In genomic region chr20:38882600-38882999, GRCh38 we compare ENCODE assay signal across 12 cellular contexts. TPM values are rescaled to one million over a fixed set of nuclear protein-coding genes. Genes with fewer than 3 reads are reported as not detected.
DNase-seq lines count a peak whose midpoint lies in the region; ATAC-seq and TF ChIP-seq lines count a peak whose summit lies in the region.
"Had no signal": no experiment of that assay in that cellular context is flagged by ENCODE, and none has a peak within 500 bp of the region (broad histone marks: within the 10 kb centered on the region; RNA-seq: fewer than 3 reads in every experiment).

No MANE protein-coding gene starts in this region.

- no peak overlapping the region for H3K9ac ChIP-seq in BLaER1

- peaks cover 50% of the 10 kb centered on the region for H4K20me1 ChIP-seq in BLaER1

- WGBS in right cardiac atrium = 70% methylated on average over 2 of the region's 2 CpGs

- H3K27me3 Mint-ChIP-seq in CD4-positive, alpha-beta memory T cell = no peaks in the 10 kb centered on the region
- H3K27me3 Mint-ChIP-seq in activated CD4-positive, alpha-beta memory T cell treated with anti-CD3 and anti-CD28 coated beads, Interleukin-2, amount 10 ng/mL, durations not matched to agents 7 days and 5 days = no peaks in the 10 kb centered on the region
- peaks cover 6% of the 10 kb centered on the region for H3K27me3 Mint-ChIP-seq in endothelial cell (ENCODE audit: unreplicated experiment)

- POLR2A ChIA-PET in CD4-positive, alpha-beta memory T cell (lab: Charles Lee; ENCODE audit: partially characterized antibody) = interaction anchor here (0.8 to 2.4 kb wide), 5 partner anchors 8 to 77 kb away, joined by 3 to 11 read pairs (median 7); partner anchors contain the start of gene PPP1R16B
- POLR2A ChIA-PET in activated CD4-positive, alpha-beta memory T cell treated with anti-CD3 and anti-CD28 coated beads, Interleukin-2, amount 10 ng/mL, durations not matched to agents 7 days and 5 days (lab: Charles Lee) = interaction anchor here (1.0 to 1.6 kb wide), 2 partner anchors 10 to 77 kb away, joined by 3 to 4 read pairs; partner anchors contain the start of gene PPP1R16B

- ATAC-seq in GM21526 (IDR thresholded peaks at IDR 0.05; ENCODE audit: low FRiP score, unreplicated experiment) = no peak
- ATAC-seq in right cardiac atrium = no peak

- H3K27ac ChIP-seq in BLaER1 (peak overlapping the region; percentile 48; the same call in 1 of the 2 replicates), uterus (no peak overlapping the region), right cardiac atrium (ENCODE audit: low read length) (no peak overlapping the region)
- peak overlapping the region; percentile 13 for H3K27ac ChIP-seq in CD4-positive, alpha-beta memory T cell (ENCODE audit: low read depth, low read length)
- H3K27ac ChIP-seq: WERI-Rb-1 had no signal

- peaks cover 58% of the 10 kb centered on the region for H3K4me1 ChIP-seq in BLaER1
- H3K4me1 ChIP-seq in CD4-positive, alpha-beta memory T cell (ENCODE audit: insufficient read depth, low read length) = peaks cover 54% of the 10 kb centered on the region
- H3K4me1 ChIP-seq in uterus = no peaks in the 10 kb centered on the region
- peaks cover 2% of the 10 kb centered on the region for H3K4me1 ChIP-seq in right cardiac atrium (ENCODE audit: control insufficient read depth, insufficient read depth, low read length)

- H3K4me1 Mint-ChIP-seq in CD4-positive, alpha-beta memory T cell = peaks cover 41 to 77% (median 59%) of the 10 kb centered on the region in 4 donors
- H3K4me1 Mint-ChIP-seq in activated CD4-positive, alpha-beta memory T cell treated with anti-CD3 and anti-CD28 coated beads, Interleukin-2, amount 10 ng/mL, durations not matched to agents 7 days and 5 days = peaks cover 59% of the 10 kb centered on the region
- peaks cover 24% of the 10 kb centered on the region for H3K4me1 Mint-ChIP-seq in endothelial cell (ENCODE audit: unreplicated experiment)

- H3K4me2 ChIP-seq in BLaER1 = peak overlapping the region; percentile 85
- H3K4me2 ChIP-seq: smooth muscle cell had no signal

- H3K9me3 ChIP-seq in BLaER1 (no peaks in the 10 kb centered on the region), uterus (no peaks in the 10 kb centered on the region), right cardiac atrium (ENCODE audit: control insufficient read depth, low read length) (no peaks in the 10 kb centered on the region)
- no peaks in the 10 kb centered on the region for H3K9me3 ChIP-seq in CD4-positive, alpha-beta memory T cell (ENCODE audit: control insufficient read depth in 1 of 2, low read length in 2 of 2)

- DNase-seq in CD4-positive, alpha-beta memory T cell = no peak
- no peak for DNase-seq in activated CD4-positive, alpha-beta memory T cell treated with anti-CD3 and anti-CD28 coated beads, Interleukin-2, amount 10 ng/mL, durations not matched to agents 7 days and 5 days
- DNase-seq in endothelial cell (ENCODE audit: low spot score) = no peak
- no peak for DNase-seq in uterus
- DNase-seq in right cardiac atrium = no peak
- no peak for DNase-seq in 8988T
- DNase-seq: cortex of kidney had no signal

- H3K36me3 Mint-ChIP-seq in CD4-positive, alpha-beta memory T cell = peaks cover 5 to 20% of the 10 kb centered on the region in 2 donors
- peaks cover 43% of the 10 kb centered on the region for H3K36me3 Mint-ChIP-seq in activated CD4-positive, alpha-beta memory T cell treated with anti-CD3 and anti-CD28 coated beads, Interleukin-2, amount 10 ng/mL, durations not matched to agents 7 days and 5 days (ENCODE audit: low read depth)
- peaks cover 13% of the 10 kb centered on the region for H3K36me3 Mint-ChIP-seq in endothelial cell (ENCODE audit: low read depth, unreplicated experiment)
- H3K36me3 Mint-ChIP-seq: type B pancreatic cell had no signal

- H3K4me3 Mint-ChIP-seq in CD4-positive, alpha-beta memory T cell = peak overlapping the region in 5 of 8 donors; percentile 19 to 66 (median 55)
- H3K4me3 Mint-ChIP-seq in activated CD4-positive, alpha-beta memory T cell treated with anti-CD3 and anti-CD28 coated beads, Interleukin-2, amount 10 ng/mL, durations not matched to agents 7 days and 5 days = no peak overlapping the region
- peak overlapping the region; percentile 12 for H3K4me3 Mint-ChIP-seq in endothelial cell (ENCODE audit: unreplicated experiment)
- H3K4me3 Mint-ChIP-seq: type B pancreatic cell had no signal

- H3K27ac Mint-ChIP-seq in CD4-positive, alpha-beta memory T cell = peak overlapping the region; percentile 75 to 91 (median 85)
- H3K27ac Mint-ChIP-seq in activated CD4-positive, alpha-beta memory T cell treated with anti-CD3 and anti-CD28 coated beads, Interleukin-2, amount 10 ng/mL, durations not matched to agents 7 days and 5 days = peak overlapping the region; percentile 65
- no peak overlapping the region for H3K27ac Mint-ChIP-seq in endothelial cell (ENCODE audit: unreplicated experiment)
- H3K27ac Mint-ChIP-seq: type B pancreatic cell had no signal

- H3K36me3 ChIP-seq in BLaER1 = no peaks in the 10 kb centered on the region
- H3K36me3 ChIP-seq in CD4-positive, alpha-beta memory T cell (ENCODE audit: insufficient read depth, low read length) = peaks cover 7% of the 10 kb centered on the region
- H3K36me3 ChIP-seq in uterus = no peaks in the 10 kb centered on the region
- H3K36me3 ChIP-seq: WERI-Rb-1 had no signal

- H3K9me3 Mint-ChIP-seq in CD4-positive, alpha-beta memory T cell = no peaks in the 10 kb centered on the region
- H3K9me3 Mint-ChIP-seq in activated CD4-positive, alpha-beta memory T cell treated with anti-CD3 and anti-CD28 coated beads, Interleukin-2, amount 10 ng/mL, durations not matched to agents 7 days and 5 days = no peaks in the 10 kb centered on the region
- H3K9me3 Mint-ChIP-seq in endothelial cell (ENCODE audit: unreplicated experiment) = no peaks in the 10 kb centered on the region
- H3K9me3 Mint-ChIP-seq: type B pancreatic cell had no signal

- H3K27me3 ChIP-seq in BLaER1 (no peaks in the 10 kb centered on the region), uterus (no peaks in the 10 kb centered on the region), right cardiac atrium (ENCODE audit: control insufficient read depth, insufficient read depth) (no peaks in the 10 kb centered on the region)
- H3K27me3 ChIP-seq in CD4-positive, alpha-beta memory T cell (ENCODE audit: insufficient read depth, low read length) = no peaks in the 10 kb centered on the region

- no peak for TF ChIP-seq POLR2A in uterus (IDR thresholded peaks at IDR 0.05)

- H3K4me3 ChIP-seq in BLaER1 (no peak overlapping the region), uterus (no peak overlapping the region), right cardiac atrium (ENCODE audit: low read length) (no peak overlapping the region)
- no peak overlapping the region for H3K4me3 ChIP-seq in CD4-positive, alpha-beta memory T cell (ENCODE audit: low read length in 2 of 2)
- H3K4me3 ChIP-seq: smooth muscle cell had no signal

- intact Hi-C loops in CD4-positive, alpha-beta memory T cell (cut with micrococcal nuclease) = no loop called here
- intact Hi-C loops in uterus (cut with DNase I; ENCODE audit: low total_unique reads) (no loop called here), right cardiac atrium (cut with DNase I) (loop anchor here in 1 of 4 donors (10.0 kb wide), 1 partner anchor 68 kb away; no protein-coding TSS in a partner anchor)

- CTCF ChIA-PET in CD4-positive, alpha-beta memory T cell (lab: Charles Lee; ENCODE audit: partially characterized antibody) = interaction anchor here (1.4 to 15.8 kb wide), 4 partner anchors 10 to 131 kb away, joined by 7 to 159 read pairs (median 9); no protein-coding TSS in a partner anchor
- CTCF ChIA-PET in activated CD4-positive, alpha-beta memory T cell treated with anti-CD3 and anti-CD28 coated beads, Interleukin-2, amount 10 ng/mL, durations not matched to agents 7 days and 5 days (lab: Charles Lee) = interaction anchor here (1.5 to 2.0 kb wide), 4 partner anchors 8 to 76 kb away, joined by 4 to 9 read pairs (median 6); no protein-coding TSS in a partner anchor

- TF ChIP-seq CTCF in endothelial cell (IDR thresholded peaks at IDR 0.05; ENCODE audit: unreplicated experiment) = no peak
- TF ChIP-seq CTCF in uterus (IDR thresholded peaks at IDR 0.05) = no peak

RNA-seq across cellular contexts. Expression of gene FAM83D, which starts 43.6 kb away (rescaled TPM):
- total RNA-seq in CD4-positive, alpha-beta memory T cell = 1 to 10 TPM; 1.4 to 1.5 TPM
- polyA plus RNA-seq in CD4-positive, alpha-beta memory T cell = 1 to 10 TPM in 1 of 2 donors, under 1 TPM in 1; 0.93 to 1.2 TPM
- 10 to 100 TPM; 18.9 to 19.9 TPM for total RNA-seq in activated CD4-positive, alpha-beta memory T cell treated with anti-CD3 and anti-CD28 coated beads, Interleukin-2, amount 10 ng/mL, durations not matched to agents 7 days and 5 days
- total RNA-seq in endothelial cell (ENCODE audit: unreplicated experiment) (7.7 TPM), uterus (10 to 100 TPM in 1 of 4 donors, under 1 TPM in 1, not detected in 2; 0.61 to 15.1 TPM), right cardiac atrium (under 1 TPM; 0.62 to 0.95 (median 0.78) TPM)
- polyA plus RNA-seq in right cardiac atrium = 0.63 TPM

Comparison
In these comparisons a context has a peak if more than half of its experiments do, and no peak if none do; other contexts are left out.
1. H3K27ac ChIP-seq: peak in BLaER1 (single experiment) and CD4-positive, alpha-beta memory T cell (single experiment); none in uterus (0 of 2) and right cardiac atrium (single experiment).